In genomic region chr10:104589871-104590270, GRCh38 we compare ENCODE assay signal across 1 cellular context.
A peak's percentile ranks its signal among the peaks of the same experiment; 100 is the strongest.
TF ChIP-seq lines count a peak whose summit lies in the region.

No MANE protein-coding gene starts in this region.

TF ChIP-seq in H1, 55 proteins besides CTCF, POLR2A, EP300 and RAD21:
- TF ChIP-seq CEBPB (IDR thresholded peaks at IDR 0.05; ENCODE audit: low read depth, low read length) = no peak
- peak; percentile 59; the same call in 1 of the 2 replicates for TF ChIP-seq JUND (IDR thresholded peaks at IDR 0.05; ENCODE audit: low read length)
- no peak for TF ChIP-seq TAF7 (optimal IDR thresholded peaks at IDR 0.05; ENCODE audit: borderline replicate concordance, low read depth, low read length)
- no peak for TF ChIP-seq CREB1 (IDR thresholded peaks at IDR 0.05)
